In genomic region chr20:51156041-51156795, GRCh38 we compare ENCODE assay signal across 12 cellular contexts.
DNase-seq lines count a peak whose midpoint lies in the region; ATAC-seq and TF ChIP-seq lines count a peak whose summit lies in the region.
"Had no signal": no experiment of that assay in that cellular context is flagged by ENCODE, and none has a peak within 500 bp of the region (broad histone marks: within the 10 kb centered on the region; RNA-seq: fewer than 3 reads in every experiment).

No MANE protein-coding gene starts in this region.

- H3K9ac ChIP-seq in SK-N-MC (ENCODE audit: insufficient read length), result no peak overlapping the region

- peak; percentile 83 for ATAC-seq in omental fat pad (ENCODE audit: low FRiP score)
- ATAC-seq in HG02571 (IDR thresholded peaks at IDR 0.05; ENCODE audit: unreplicated experiment), result no peak
- ATAC-seq: activated T-helper 17 cell treated with anti-CD3 and anti-CD28 coated beads, Interleukin-2, amount 50 U/mL, for 72 hours had no signal

- H3K4me3 ChIP-seq in SK-N-MC (peak overlapping the region; percentile 20; the same call in 1 of the 2 replicates), ascending aorta (no peak overlapping the region)
- H3K4me3 ChIP-seq: psoas muscle had no signal

- no peaks in the 10 kb centered on the region for H3K27me3 ChIP-seq in ascending aorta

- peak; percentile 4 for DNase-seq in AG09319 (ENCODE audit: extremely low read depth, low read depth)
- DNase-seq in SK-N-MC (ENCODE audit: low read depth, low spot score), result no peak
- peak; percentile 56 for DNase-seq in fibroblast of the conjunctiva (ENCODE audit: low read depth)
- DNase-seq in omental fat pad (ENCODE audit: low spot score), result no peak
- no peak for DNase-seq in DMS79 (lab: John Stamatoyannopoulos, UW)
- no peak for DNase-seq in NCI-H1092 (lab: John Stamatoyannopoulos, UW)
- no peak for DNase-seq in ascending aorta (ENCODE audit: low spot score in 2 of 2)
- DNase-seq: activated CD4-positive, alpha-beta T cell treated with anti-CD3 and anti-CD28 coated beads for 1 hour; MV-4-11; psoas muscle had no signal

- intact Hi-C loops in ascending aorta (cut with DNase I), result no loop called here

- TF ChIP-seq CTCF in AG09319 (IDR thresholded peaks at IDR 0.05; ENCODE audit: low read depth, low read length), result no peak
- TF ChIP-seq CTCF in omental fat pad (IDR thresholded peaks at IDR 0.05), result no peak
- TF ChIP-seq CTCF in ascending aorta (IDR thresholded peaks at IDR 0.05), result no peak

- H3K9me3 ChIP-seq in SK-N-MC (ENCODE audit: low read depth, low read length) (no peaks in the 10 kb centered on the region), ascending aorta (no peaks in the 10 kb centered on the region)
- H3K9me3 ChIP-seq: psoas muscle had no signal

- H3K36me3 ChIP-seq in SK-N-MC (ENCODE audit: insufficient read depth, low read length) (no peaks in the 10 kb centered on the region), ascending aorta (no peaks in the 10 kb centered on the region)

- H3K27ac ChIP-seq in SK-N-MC (no peak overlapping the region), ascending aorta (no peak overlapping the region)
- H3K27ac ChIP-seq: psoas muscle had no signal

- H3K4me1 ChIP-seq in ascending aorta, result no peaks in the 10 kb centered on the region
- H3K4me1 ChIP-seq: psoas muscle had no signal

Comparison
In these comparisons a context has a peak if more than half of its experiments do, and no peak if none do; other contexts are left out.
1. DNase-seq: peak in AG09319 (single experiment) and fibroblast of the conjunctiva (single experiment); none in SK-N-MC (single experiment), omental fat pad (single experiment), DMS79 (single experiment), NCI-H1092 (single experiment) and ascending aorta (0 of 2).